ENCODE assay signal across 15 cellular contexts in the genomic region with DNA sequence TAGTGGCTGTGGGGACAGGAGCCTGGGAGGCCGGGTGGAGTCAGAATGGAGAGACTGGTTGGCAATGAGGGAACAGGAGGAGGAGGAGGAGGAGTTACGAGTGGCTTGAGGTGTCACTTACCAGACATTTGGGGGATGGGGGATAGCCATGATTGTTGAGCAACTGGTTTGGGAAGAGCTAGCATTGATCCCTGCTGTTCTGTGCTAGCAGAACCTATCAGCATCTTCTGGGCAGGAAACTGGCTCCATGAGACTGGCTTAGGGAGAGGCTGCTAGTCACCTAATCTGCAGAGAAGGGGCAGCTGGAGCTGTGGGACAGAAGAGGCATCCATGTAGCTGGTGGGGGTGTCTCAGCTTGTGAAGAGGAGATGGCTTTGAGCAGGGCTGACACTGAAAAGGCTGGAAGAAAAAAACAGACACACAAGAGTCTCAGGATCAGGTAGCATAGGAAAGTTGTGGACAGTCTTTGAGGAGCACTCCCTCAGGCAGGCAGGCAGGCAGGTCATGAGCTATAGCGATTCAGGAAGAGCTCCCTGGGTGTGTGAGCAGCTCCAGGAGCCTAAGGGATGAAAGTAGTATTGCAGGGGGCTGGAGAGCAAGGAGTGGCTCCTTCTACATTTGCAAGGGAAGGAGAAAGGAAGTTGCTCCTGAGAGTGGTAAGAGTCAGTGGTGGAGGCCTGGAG. TPM values are rescaled to one million over a fixed set of nuclear protein-coding genes. Genes with fewer than 3 reads are reported as not detected.
A peak's percentile ranks its signal among the peaks of the same experiment; 100 is the strongest.
DNase-seq lines count a peak whose midpoint lies in the region; ATAC-seq and TF ChIP-seq lines count a peak whose summit lies in the region.
"Had no signal": no experiment of that assay in that cellular context is flagged by ENCODE, and none has a peak within 500 bp of the region (broad histone marks: within the 10 kb centered on the region; RNA-seq: fewer than 3 reads in every experiment).

No MANE protein-coding gene starts in this region.

- no peak overlapping the region for H3K27ac ChIP-seq in CD4-positive, alpha-beta memory T cell (ENCODE audit: low read depth, low read length)
- H3K27ac ChIP-seq in HUES48 (ENCODE audit: low read depth, low read length): peak overlapping the region; percentile 49
- H3K27ac ChIP-seq: colonic mucosa, esophagus squamous epithelium, SK-N-MC had no signal

- no peak for DNase-seq in CD4-positive, alpha-beta memory T cell
- peak; percentile 44 for DNase-seq in choroid plexus epithelial cell (ENCODE audit: low read depth)
- DNase-seq in natural killer cell treated with Interleukin-12 subunit alpha and Interleukin-12 subunit beta and Interleukin-15 and Interleukin-18, amount 100 ng/mL, for 72 hours (ENCODE audit: low spot score): no peak
- DNase-seq in activated effector memory CD4-positive, alpha-beta T cell treated with Interleukin-2 at 50 U/mL for 16 hours: no peak
- DNase-seq: Calu3, colonic mucosa, esophagus squamous epithelium, Karpas-422, NCI-H1930, substantia nigra had no signal

- peak overlapping the region; percentile 58 to 95 (median 80) for H3K27ac Mint-ChIP-seq in CD4-positive, alpha-beta memory T cell
- peak overlapping the region; percentile 3 to 85 for H3K27ac Mint-ChIP-seq in natural killer cell treated with Interleukin-12 subunit alpha and Interleukin-12 subunit beta and Interleukin-15 and Interleukin-18, amount 100 ng/mL, for 72 hours

- no peaks in the 10 kb centered on the region for H3K27me3 Mint-ChIP-seq in CD4-positive, alpha-beta memory T cell
- no peaks in the 10 kb centered on the region for H3K27me3 Mint-ChIP-seq in natural killer cell treated with Interleukin-12 subunit alpha and Interleukin-12 subunit beta and Interleukin-15 and Interleukin-18, amount 100 ng/mL, for 72 hours

- no peaks in the 10 kb centered on the region for H3K9me3 Mint-ChIP-seq in CD4-positive, alpha-beta memory T cell
- H3K9me3 Mint-ChIP-seq in natural killer cell treated with Interleukin-12 subunit alpha and Interleukin-12 subunit beta and Interleukin-15 and Interleukin-18, amount 100 ng/mL, for 72 hours: no peaks in the 10 kb centered on the region

- H3K9ac ChIP-seq in HUES48 (ENCODE audit: low read depth, low read length): no peak overlapping the region

- H3K4me1 ChIP-seq in CD4-positive, alpha-beta memory T cell (ENCODE audit: insufficient read depth, low read length): peaks cover 30% of the 10 kb centered on the region
- peaks cover 2% of the 10 kb centered on the region; the same call in 1 of the 2 replicates for H3K4me1 ChIP-seq in HUES48 (ENCODE audit: control insufficient read depth, insufficient read depth, low read length)
- H3K4me1 ChIP-seq: colonic mucosa had no signal

- no peaks in the 10 kb centered on the region for H3K27me3 ChIP-seq in CD4-positive, alpha-beta memory T cell (ENCODE audit: insufficient read depth, low read length)
- no peaks in the 10 kb centered on the region for H3K27me3 ChIP-seq in HUES48 (ENCODE audit: control insufficient read depth, insufficient read depth, low read length)
- H3K27me3 ChIP-seq: colonic mucosa, esophagus squamous epithelium had no signal

- H3K36me3 Mint-ChIP-seq in CD4-positive, alpha-beta memory T cell: peaks cover 29 to 68% of the 10 kb centered on the region in 2 donors
- peaks cover 22% of the 10 kb centered on the region for H3K36me3 Mint-ChIP-seq in natural killer cell treated with Interleukin-12 subunit alpha and Interleukin-12 subunit beta and Interleukin-15 and Interleukin-18, amount 100 ng/mL, for 72 hours

- intact Hi-C loops in CD4-positive, alpha-beta memory T cell (cut with micrococcal nuclease): no loop called here

- H3K4me1 Mint-ChIP-seq in CD4-positive, alpha-beta memory T cell: peaks cover 28 to 53% (median 41%) of the 10 kb centered on the region in 4 donors
- H3K4me1 Mint-ChIP-seq in natural killer cell treated with Interleukin-12 subunit alpha and Interleukin-12 subunit beta and Interleukin-15 and Interleukin-18, amount 100 ng/mL, for 72 hours (ENCODE audit: low read depth in 2 of 2): peaks cover 9 to 54% of the 10 kb centered on the region in 2 donors

- no peak for ATAC-seq in natural killer cell treated with Interleukin-12 subunit alpha and Interleukin-12 subunit beta and Interleukin-15 and Interleukin-18, amount 100 ng/mL, for 72 hours
- ATAC-seq in HG03342 (IDR thresholded peaks at IDR 0.05; ENCODE audit: unreplicated experiment) (no peak), HG03442 (IDR thresholded peaks at IDR 0.05; ENCODE audit: unreplicated experiment) (no peak)
- ATAC-seq: sciatic nerve had no signal

- CTCF ChIA-PET in CD4-positive, alpha-beta memory T cell (lab: Charles Lee; ENCODE audit: partially characterized antibody): interaction anchor here (0.8 to 12.3 kb wide), 14 partner anchors 9 to 162 kb away, joined by 3 to 140 read pairs (median 15); a partner anchor contains a TSS

- H3K9me3 ChIP-seq in CD4-positive, alpha-beta memory T cell (ENCODE audit: control insufficient read depth in 1 of 2, low read length in 2 of 2): no peaks in the 10 kb centered on the region
- H3K9me3 ChIP-seq in HUES48 (ENCODE audit: control insufficient read depth, insufficient read depth, low read length): no peaks in the 10 kb centered on the region
- H3K9me3 ChIP-seq: colonic mucosa, esophagus squamous epithelium had no signal

- H3K4me3 Mint-ChIP-seq in CD4-positive, alpha-beta memory T cell: peak overlapping the region in 1 of 8 donors; percentile 7
- no peak overlapping the region for H3K4me3 Mint-ChIP-seq in natural killer cell treated with Interleukin-12 subunit alpha and Interleukin-12 subunit beta and Interleukin-15 and Interleukin-18, amount 100 ng/mL, for 72 hours

- peak; percentile 4 for TF ChIP-seq CTCF in choroid plexus epithelial cell (conservative IDR thresholded peaks at IDR 0.05; ENCODE audit: low read depth, low read length)

- peaks cover 22% of the 10 kb centered on the region for H3K36me3 ChIP-seq in CD4-positive, alpha-beta memory T cell (ENCODE audit: insufficient read depth, low read length)
- peaks cover 64% of the 10 kb centered on the region for H3K36me3 ChIP-seq in HUES48 (ENCODE audit: control insufficient read depth, insufficient read depth, low read length)

- no peak overlapping the region for H3K4me3 ChIP-seq in CD4-positive, alpha-beta memory T cell (ENCODE audit: low read length in 2 of 2)
- H3K4me3 ChIP-seq in HUES48 (ENCODE audit: low read depth, low read length): no peak overlapping the region
- no peak overlapping the region for H3K4me3 ChIP-seq in choroid plexus epithelial cell (ENCODE audit: low read depth, low read length)
- H3K4me3 ChIP-seq: colonic mucosa, esophagus squamous epithelium, SK-N-MC had no signal

- POLR2A ChIA-PET in CD4-positive, alpha-beta memory T cell (lab: Charles Lee; ENCODE audit: partially characterized antibody): interaction anchor here (0.6 to 17.9 kb wide), 7 partner anchors 8 to 241 kb away, joined by 3 to 1203 read pairs (median 20); a partner anchor contains a TSS

RNA-seq across cellular contexts. Expression of a gene that starts 22.3 kb away (rescaled TPM):
- 100 to 1,000 TPM; 399 to 411 TPM for total RNA-seq in CD4-positive, alpha-beta memory T cell
- 100 to 1,000 TPM; 418 to 473 TPM for polyA plus RNA-seq in CD4-positive, alpha-beta memory T cell
- total RNA-seq in natural killer cell treated with Interleukin-12 subunit alpha and Interleukin-12 subunit beta and Interleukin-15 and Interleukin-18, amount 100 ng/mL, for 72 hours: 1 to 10 TPM in 1 of 2 donors, under 1 TPM in 1; 0.74 to 1.0 TPM

RNA-seq across cellular contexts. Expression of a gene that starts 57.9 kb away (rescaled TPM):
- total RNA-seq in CD4-positive, alpha-beta memory T cell: 10 to 100 TPM; 32.2 to 33.2 TPM
- 10 to 100 TPM; 12.3 to 26.8 TPM for polyA plus RNA-seq in CD4-positive, alpha-beta memory T cell
- 100 to 1,000 TPM; 390 to 657 TPM for total RNA-seq in natural killer cell treated with Interleukin-12 subunit alpha and Interleukin-12 subunit beta and Interleukin-15 and Interleukin-18, amount 100 ng/mL, for 72 hours

Comparison
In these comparisons a context has a peak if more than half of its experiments do, and no peak if none do; other contexts are left out.
1. RNA of a gene that starts 22.3 kb away (total RNA-seq): 399 to 411 TPM in CD4-positive, alpha-beta memory T cell; 0.74 to 1.0 TPM in natural killer cell treated with Interleukin-12 subunit alpha and Interleukin-12 subunit beta and Interleukin-15 and Interleukin-18, amount 100 ng/mL, for 72 hours; every median in the first group is over 100 times any median in the second.
2. RNA of a gene that starts 57.9 kb away (total RNA-seq): 390 to 657 TPM in natural killer cell treated with Interleukin-12 subunit alpha and Interleukin-12 subunit beta and Interleukin-15 and Interleukin-18, amount 100 ng/mL, for 72 hours; 32.2 to 33.2 TPM in CD4-positive, alpha-beta memory T cell; every median in the first group is over 10 times any median in the second.